25 cellular contexts compared by ENCODE assay signal in genomic region chr4:30116401-30116800, GRCh38.
"Had no signal": no experiment of that assay in that cellular context is flagged by ENCODE, and none has a peak within 500 bp of the region (broad histone marks: within the 10 kb centered on the region; RNA-seq: fewer than 3 reads in every experiment).

No MANE protein-coding gene starts in this region.

- H3K9ac ChIP-seq: parathyroid adenoma had no signal

- H3K4me3 ChIP-seq: esophagus squamous epithelium, hepatocyte, left ventricle myocardium inferior, lower lobe of right lung, prostate gland, right lobe of liver, testis, tibial nerve, upper lobe of right lung, vagina had no signal

- H3K4me1 ChIP-seq: esophagus squamous epithelium, foreskin keratinocyte, left ventricle myocardium inferior, lower lobe of right lung, parathyroid adenoma, prostate gland, right lobe of liver, testis, tibial nerve, upper lobe of right lung, vagina had no signal

- H3K36me3 Mint-ChIP-seq: memory B cell; mesothelial cell of epicardium; natural killer cell; stimulated activated effector memory CD8-positive, alpha-beta T cell treated with anti-CD3 and anti-CD28 coated beads, Interleukin-12 subunit alpha, Interleukin-12 subunit beta, amount 100 ng/mL, for 72 hours had no signal

- H3K4me2 ChIP-seq: hepatocyte had no signal

- H3K9me3 ChIP-seq: esophagus squamous epithelium, lower lobe of right lung, prostate gland, right lobe of liver, testis, tibial nerve, upper lobe of right lung, vagina had no signal

- H3K27me3 ChIP-seq: esophagus squamous epithelium, foreskin keratinocyte, hepatocyte, right lobe of liver, testis, tibial nerve, upper lobe of right lung, vagina had no signal

- H3K27ac Mint-ChIP-seq: dendritic cell treated with granulocyte-macrophage colony-stimulating factor and Interleukin-4, amounts not matched to agents 40 ng/mL and 50 ng/mL, for 4 days; memory B cell; mesothelial cell of epicardium; natural killer cell; stimulated activated effector memory CD8-positive, alpha-beta T cell treated with anti-CD3 and anti-CD28 coated beads, Interleukin-12 subunit alpha, Interleukin-12 subunit beta, amount 100 ng/mL, for 72 hours; stimulated activated naive CD8-positive, alpha-beta T cell treated with anti-CD3 and anti-CD28 coated beads, Interleukin-15, Interleukin-2, amounts not matched to agents 100 ng/mL and 50 ng/mL, for 24 hours had no signal

- H3K36me3 ChIP-seq: esophagus squamous epithelium, left ventricle myocardium inferior, lower lobe of right lung, prostate gland, right lobe of liver, tibial nerve, upper lobe of right lung, vagina had no signal

- H3K4me1 Mint-ChIP-seq: memory B cell; natural killer cell; neural crest cell; stimulated activated effector memory CD8-positive, alpha-beta T cell treated with anti-CD3 and anti-CD28 coated beads, Interleukin-12 subunit alpha, Interleukin-12 subunit beta, amount 100 ng/mL, for 72 hours had no signal

- H3K9me3 Mint-ChIP-seq: dendritic cell treated with granulocyte-macrophage colony-stimulating factor and Interleukin-4, amounts not matched to agents 40 ng/mL and 50 ng/mL, for 4 days had no signal

- H3K27ac ChIP-seq: esophagus squamous epithelium, foreskin keratinocyte, hepatocyte, left ventricle myocardium inferior, lower lobe of right lung, parathyroid adenoma, prostate gland, right lobe of liver, testis, tibial nerve, upper lobe of right lung, vagina had no signal

- ATAC-seq: foreskin keratinocyte; left cardiac atrium; lower lobe of right lung; natural killer cell; right lobe of liver; stimulated activated effector memory CD8-positive, alpha-beta T cell treated with anti-CD3 and anti-CD28 coated beads, Interleukin-12 subunit alpha, Interleukin-12 subunit beta, amount 100 ng/mL, for 72 hours; upper lobe of right lung had no signal

- H3K27me3 Mint-ChIP-seq: dendritic cell treated with granulocyte-macrophage colony-stimulating factor and Interleukin-4, amounts not matched to agents 40 ng/mL and 50 ng/mL, for 4 days; memory B cell; stimulated activated naive CD8-positive, alpha-beta T cell treated with anti-CD3 and anti-CD28 coated beads, Interleukin-15, Interleukin-2, amounts not matched to agents 100 ng/mL and 50 ng/mL, for 24 hours had no signal

- H3K4me3 Mint-ChIP-seq: dendritic cell treated with granulocyte-macrophage colony-stimulating factor and Interleukin-4, amounts not matched to agents 40 ng/mL and 50 ng/mL, for 4 days; memory B cell; mesothelial cell of epicardium; natural killer cell; neural crest cell; stimulated activated effector memory CD8-positive, alpha-beta T cell treated with anti-CD3 and anti-CD28 coated beads, Interleukin-12 subunit alpha, Interleukin-12 subunit beta, amount 100 ng/mL, for 72 hours; stimulated activated naive CD8-positive, alpha-beta T cell treated with anti-CD3 and anti-CD28 coated beads, Interleukin-15, Interleukin-2, amounts not matched to agents 100 ng/mL and 50 ng/mL, for 24 hours had no signal

- DNase-seq: esophagus squamous epithelium; foreskin keratinocyte; head of caudate nucleus; kidney; left cardiac atrium; left ventricle myocardium inferior; lower lobe of right lung; natural killer cell; occipital lobe; right lobe of liver; stimulated activated CD4-positive, alpha-beta T cell treated with anti-CD3 and anti-CD28 coated beads, Interleukin-4, amount 100 ng/mL, for 1 hour; stimulated activated CD8-positive, alpha-beta memory T cell treated with anti-CD3 and anti-CD28 coated beads, Interleukin-4, amount 100 ng/mL, for 48 hours; testis; upper lobe of right lung had no signal

- H2AFZ ChIP-seq: hepatocyte, parathyroid adenoma had no signal
